In genomic region chr1:225848044-225848955, GRCh38 we compare ENCODE assay signal across 7 cellular contexts. TPM values are rescaled to one million over a fixed set of nuclear protein-coding genes. Genes with fewer than 3 reads are reported as not detected.
A peak's percentile ranks its signal among the peaks of the same experiment; 100 is the strongest.
DNase-seq lines count a peak whose midpoint lies in the region; ATAC-seq and TF ChIP-seq lines count a peak whose summit lies in the region.

No MANE protein-coding gene starts in this region.

- 66% methylated on average over 15 of the region's 16 CpGs for WGBS in prostate gland

- intact Hi-C loops in prostate gland (cut with DNase I) = loop anchor here (5.0 to 10.0 kb wide), 3 partner anchors 36 to 293 kb away; partner anchors contain the start of gene EPHX1

- no peak overlapping the region for H3K4me2 ChIP-seq in neural progenitor cell

- H3K4me3 ChIP-seq in neural progenitor cell (no peak overlapping the region), prostate gland (no peak overlapping the region)

- no peak overlapping the region for H3K9ac ChIP-seq in neural progenitor cell

- TF ChIP-seq POLR2A in prostate gland (IDR thresholded peaks at IDR 0.05) = no peak

- H3K27me3 ChIP-seq in neural progenitor cell = no peaks in the 10 kb centered on the region
- no peaks in the 10 kb centered on the region for H3K27me3 ChIP-seq in prostate gland (replicated peaks; ENCODE audit: insufficient read depth)

- no peak overlapping the region for H2AFZ ChIP-seq in neural progenitor cell (replicated peaks)

- no peak for DNase-seq in activated naive CD8-positive, alpha-beta T cell treated with anti-CD3 and anti-CD28 coated beads, Interleukin-2, amount 50 U/mL, for 24 hours
- no peak for DNase-seq in neural progenitor cell (ENCODE audit: low spot score)
- no peak for DNase-seq in prostate gland (ENCODE audit: low spot score)
- no peak for DNase-seq in NCI-H2029 treated with DMSO at 0.1 percent for 48 hours (lab: John Stamatoyannopoulos, UW)

- H4K20me1 ChIP-seq in neural progenitor cell (ENCODE audit: low read depth) = no peaks in the 10 kb centered on the region

- no peaks in the 10 kb centered on the region for H3F3A ChIP-seq in neural progenitor cell (ENCODE audit: low read depth)

- TF ChIP-seq CTCF in neural progenitor cell (IDR thresholded peaks at IDR 0.05) (no peak), prostate gland (IDR thresholded peaks at IDR 0.05) (no peak)

- no peaks in the 10 kb centered on the region for H3K27me3 Mint-ChIP-seq in activated naive CD8-positive, alpha-beta T cell treated with anti-CD3 and anti-CD28 coated beads, Interleukin-2, amount 50 U/mL, for 24 hours
- H3K27me3 Mint-ChIP-seq in neural progenitor cell (ENCODE audit: insufficient read depth, low read depth) = peaks cover 2% of the 10 kb centered on the region

- H3K9me3 Mint-ChIP-seq in activated naive CD8-positive, alpha-beta T cell treated with anti-CD3 and anti-CD28 coated beads, Interleukin-2, amount 50 U/mL, for 24 hours = no peaks in the 10 kb centered on the region
- H3K9me3 Mint-ChIP-seq in neural progenitor cell = no peaks in the 10 kb centered on the region

- H3K79me2 ChIP-seq in neural progenitor cell (ENCODE audit: low read depth) = no peaks in the 10 kb centered on the region

- H3K4me1 Mint-ChIP-seq in activated naive CD8-positive, alpha-beta T cell treated with anti-CD3 and anti-CD28 coated beads, Interleukin-2, amount 50 U/mL, for 24 hours = peaks cover 53% of the 10 kb centered on the region
- H3K4me1 Mint-ChIP-seq in neural progenitor cell = peaks cover 18% of the 10 kb centered on the region

- peak overlapping the region; percentile 19 for H3K4me3 Mint-ChIP-seq in activated naive CD8-positive, alpha-beta T cell treated with anti-CD3 and anti-CD28 coated beads, Interleukin-2, amount 50 U/mL, for 24 hours
- no peak overlapping the region for H3K4me3 Mint-ChIP-seq in neural progenitor cell

- no peaks in the 10 kb centered on the region for H3K4me1 ChIP-seq in neural progenitor cell
- no peaks in the 10 kb centered on the region for H3K4me1 ChIP-seq in prostate gland (replicated peaks)

- H3K36me3 ChIP-seq in neural progenitor cell (no peaks in the 10 kb centered on the region), prostate gland (peaks cover 6 to 7% of the 10 kb centered on the region in 2 donors)

- H3K36me3 Mint-ChIP-seq in activated naive CD8-positive, alpha-beta T cell treated with anti-CD3 and anti-CD28 coated beads, Interleukin-2, amount 50 U/mL, for 24 hours (ENCODE audit: low read depth) = peaks cover 15% of the 10 kb centered on the region
- peaks cover 6% of the 10 kb centered on the region for H3K36me3 Mint-ChIP-seq in neural progenitor cell

- ATAC-seq in GM18502 (IDR thresholded peaks at IDR 0.05; ENCODE audit: poor library complexity, unreplicated experiment) = peak; percentile 67
- ATAC-seq in GM21381 (IDR thresholded peaks at IDR 0.05; ENCODE audit: unreplicated experiment) = peak; percentile 64
- peak; percentile 70 for ATAC-seq in HG03565 (IDR thresholded peaks at IDR 0.05; ENCODE audit: unreplicated experiment)
- no peak for ATAC-seq in activated naive CD8-positive, alpha-beta T cell treated with anti-CD3 and anti-CD28 coated beads, Interleukin-2, amount 50 U/mL, for 24 hours

- H3K9me3 ChIP-seq in neural progenitor cell (ENCODE audit: low read depth) = no peaks in the 10 kb centered on the region
- H3K9me3 ChIP-seq in prostate gland = no peaks in the 10 kb centered on the region

- H3K27ac ChIP-seq in neural progenitor cell (no peak overlapping the region), prostate gland (no peak overlapping the region)

- peak overlapping the region; percentile 77 for H3K27ac Mint-ChIP-seq in activated naive CD8-positive, alpha-beta T cell treated with anti-CD3 and anti-CD28 coated beads, Interleukin-2, amount 50 U/mL, for 24 hours
- peak overlapping the region; percentile 91 for H3K27ac Mint-ChIP-seq in neural progenitor cell

RNA-seq across cellular contexts. Expression of gene TMEM63A, which starts 33.9 kb away (rescaled TPM):
- total RNA-seq in neural progenitor cell (ENCODE audit: low replicate concordance) (5.1 and 12.3 TPM in 2 replicates), prostate gland (100 to 1,000 TPM; 141 to 192 TPM)

RNA-seq across cellular contexts. Expression of gene EPHX1, which starts 38.4 kb away (rescaled TPM):
- total RNA-seq in neural progenitor cell (ENCODE audit: low replicate concordance) (4.3 and 5.7 TPM in 2 replicates), prostate gland (100 to 1,000 TPM; 151 to 232 TPM)

RNA-seq across cellular contexts. Expression of gene LEFTY1, which starts 40.6 kb away (rescaled TPM):
- total RNA-seq in neural progenitor cell (ENCODE audit: low replicate concordance) = not detected in 2 replicates
- total RNA-seq in prostate gland = 1 to 10 TPM; 1.7 to 2.0 TPM

Comparison
In these comparisons a context has a peak if more than half of its experiments do, and no peak if none do; other contexts are left out.
1. RNA of gene TMEM63A, which starts 33.9 kb away (total RNA-seq): 141 to 192 TPM in prostate gland; 5.1 to 12.3 TPM in neural progenitor cell; every median in the first group is over 10 times any median in the second.
2. RNA of gene EPHX1, which starts 38.4 kb away (total RNA-seq): 151 to 232 TPM in prostate gland; 4.3 to 5.7 TPM in neural progenitor cell; every median in the first group is over 10 times any median in the second.